20 cellular contexts compared by ENCODE assay signal in genomic region chr17:63240106-63240505, GRCh38.
"Had no signal": no experiment of that assay in that cellular context is flagged by ENCODE, and none has a peak within 500 bp of the region (broad histone marks: within the 10 kb centered on the region; RNA-seq: fewer than 3 reads in every experiment).

No MANE protein-coding gene starts in this region.

- ATAC-seq: effector memory CD8-positive, alpha-beta T cell; gastrocnemius medialis; heart right ventricle; left cardiac atrium; left lung; natural killer cell; pancreas; sciatic nerve had no signal

- DNase-seq: effector memory CD8-positive, alpha-beta T cell; erythroblast; esophagus squamous epithelium; gastrocnemius medialis; glutamatergic neuron; heart right ventricle; left cardiac atrium; left lung; mesendoderm; natural killer cell; pancreas; stimulated activated CD4-positive, alpha-beta T cell treated with anti-CD3 and anti-CD28 coated beads, Interleukin-12 subunit alpha, Interleukin-12 subunit beta, amount 100 ng/mL, for 4 hours; stimulated activated CD4-positive, alpha-beta T cell treated with anti-CD3 and anti-CD28 coated beads, Interleukin-1b, Interleukin-23, amount 100 ng/mL, for 48 hours; stimulated activated CD4-positive, alpha-beta T cell treated with anti-CD3 and anti-CD28 coated beads, Interleukin-4, amount 100 ng/mL, for 1 hour; stimulated activated CD8-positive, alpha-beta memory T cell treated with anti-CD3 and anti-CD28 coated beads, Interleukin-4, amount 100 ng/mL, for 48 hours; stimulated activated naive CD4-positive, alpha-beta T cell; stomach; testis; tibial artery had no signal
